ENCODE assay signal across 17 cellular contexts in the genomic region with DNA sequence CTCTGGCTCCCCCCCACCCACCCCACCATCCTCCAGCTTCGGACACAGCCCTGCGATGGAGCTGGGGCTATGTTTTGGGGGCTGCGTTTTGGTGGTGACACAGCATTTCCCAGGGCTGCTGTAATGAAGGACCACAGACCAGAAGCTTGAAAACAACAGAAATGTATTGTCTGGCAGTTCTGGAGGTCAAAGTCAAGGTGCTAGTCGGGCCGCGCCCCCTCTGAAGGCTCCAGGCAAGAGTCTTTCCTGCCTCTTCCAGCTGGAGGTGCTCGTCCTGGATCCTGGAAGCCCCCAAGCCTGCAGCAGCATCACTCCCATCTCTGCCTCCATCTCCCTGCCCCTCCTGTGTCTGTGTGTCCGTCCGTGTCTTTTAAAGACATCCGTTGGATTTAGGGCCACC. TPM values are rescaled to one million over a fixed set of nuclear protein-coding genes. Genes with fewer than 3 reads are reported as not detected.
DNase-seq lines count a peak whose midpoint lies in the region; ATAC-seq and TF ChIP-seq lines count a peak whose summit lies in the region.
"Had no signal": no experiment of that assay in that cellular context is flagged by ENCODE, and none has a peak within 500 bp of the region (broad histone marks: within the 10 kb centered on the region; RNA-seq: fewer than 3 reads in every experiment).

No MANE protein-coding gene starts in this region.

- H2BK120ac ChIP-seq in mesendoderm (ENCODE audit: low read depth, low read length): no peak overlapping the region

- H3K4me2 ChIP-seq in mesendoderm (ENCODE audit: low read length): no peak overlapping the region

- H3K79me1 ChIP-seq in mesendoderm (ENCODE audit: low read length): peaks cover 9% of the 10 kb centered on the region

- H3K27me3 ChIP-seq in mesendoderm (ENCODE audit: insufficient read depth, low read length, poor library complexity): no peaks in the 10 kb centered on the region
- no peaks in the 10 kb centered on the region for H3K27me3 ChIP-seq in upper lobe of right lung

- no peak overlapping the region for H2BK5ac ChIP-seq in mesendoderm (ENCODE audit: low read length)

- peak overlapping the region; percentile 91 for H3K27ac ChIP-seq in SK-N-MC
- no peak overlapping the region for H3K27ac ChIP-seq in mesendoderm (ENCODE audit: low read depth, low read length)
- no peak overlapping the region for H3K27ac ChIP-seq in upper lobe of right lung
- H3K27ac ChIP-seq: C4-2B had no signal

- H3K36me3 ChIP-seq in SK-N-MC (ENCODE audit: insufficient read depth, low read length) (no peaks in the 10 kb centered on the region), mesendoderm (ENCODE audit: control insufficient read depth, insufficient read depth, low read length) (no peaks in the 10 kb centered on the region), upper lobe of right lung (no peaks in the 10 kb centered on the region)

- no peak for TF ChIP-seq CTCF in upper lobe of right lung (IDR thresholded peaks at IDR 0.05)

- H3K23ac ChIP-seq in mesendoderm (ENCODE audit: low read length): no peak overlapping the region

- peaks cover 2% of the 10 kb centered on the region for H3K4me1 Mint-ChIP-seq in activated naive CD4-positive, alpha-beta T cell treated with anti-CD3 and anti-CD28 coated beads, Interleukin-2, amount 10 ng/mL, durations not matched to agents 7 days and 5 days

- H3K9ac ChIP-seq in SK-N-MC (ENCODE audit: insufficient read length) (no peak overlapping the region), mesendoderm (ENCODE audit: low read length) (no peak overlapping the region)

- no peaks in the 10 kb centered on the region for H3K9me3 Mint-ChIP-seq in activated naive CD4-positive, alpha-beta T cell treated with anti-CD3 and anti-CD28 coated beads, Interleukin-2, amount 10 ng/mL, durations not matched to agents 7 days and 5 days

- H3K27ac Mint-ChIP-seq in activated naive CD4-positive, alpha-beta T cell treated with anti-CD3 and anti-CD28 coated beads, Interleukin-2, amount 10 ng/mL, durations not matched to agents 7 days and 5 days: no peak overlapping the region

- H3K27me3 Mint-ChIP-seq in activated naive CD4-positive, alpha-beta T cell treated with anti-CD3 and anti-CD28 coated beads, Interleukin-2, amount 10 ng/mL, durations not matched to agents 7 days and 5 days: peaks cover 57% of the 10 kb centered on the region

- H3K4me3 ChIP-seq in SK-N-MC: no peak overlapping the region
- H3K4me3 ChIP-seq in mesendoderm (ENCODE audit: low read length): no peak overlapping the region
- no peak overlapping the region for H3K4me3 ChIP-seq in upper lobe of right lung
- H3K4me3 ChIP-seq: GM12878 had no signal

- no peak overlapping the region for H4K5ac ChIP-seq in mesendoderm (ENCODE audit: low read length)

- H3K56ac ChIP-seq in mesendoderm (ENCODE audit: low read length): no peak overlapping the region

- H3K79me2 ChIP-seq in mesendoderm (ENCODE audit: control insufficient read depth, insufficient read depth, low read length): no peaks in the 10 kb centered on the region

- DNase-seq in activated naive CD4-positive, alpha-beta T cell treated with anti-CD3 and anti-CD28 coated beads, Interleukin-2, amount 10 ng/mL, durations not matched to agents 7 days and 5 days: peak; percentile 16
- DNase-seq in activated naive CD4-positive, alpha-beta T cell treated with anti-CD3 and anti-CD28 coated beads, Interleukin-2, amount 50 U/mL, for 16 hours: no peak
- DNase-seq in SK-N-MC (ENCODE audit: low read depth, low spot score): no peak
- DNase-seq in mesendoderm: peak; percentile 26
- DNase-seq in upper lobe of right lung: peak; percentile 22
- DNase-seq: 8988T, GOT3, Karpas-422, MM.1S, NCI-H1105, NCI-H1694 treated with DMSO at 0.1 percent for 48 hours, NCI-H69 had no signal

- CTCF ChIA-PET in activated naive CD4-positive, alpha-beta T cell treated with anti-CD3 and anti-CD28 coated beads, Interleukin-2, amount 10 ng/mL, durations not matched to agents 7 days and 5 days (lab: Charles Lee): interaction anchor here (1.0 kb wide), 1 partner anchor 10 kb away, joined by 3 read pairs; no protein-coding TSS in a partner anchor

- no peak overlapping the region for H3K4me3 Mint-ChIP-seq in activated naive CD4-positive, alpha-beta T cell treated with anti-CD3 and anti-CD28 coated beads, Interleukin-2, amount 10 ng/mL, durations not matched to agents 7 days and 5 days

- H3K4me1 ChIP-seq in mesendoderm (ENCODE audit: control insufficient read depth, low read depth, low read length): peaks cover 3% of the 10 kb centered on the region
- H3K4me1 ChIP-seq in upper lobe of right lung: peaks cover 22% of the 10 kb centered on the region

- ATAC-seq in upper lobe of right lung (no peak), GM21367 (IDR thresholded peaks at IDR 0.05; ENCODE audit: unreplicated experiment) (no peak), GM21737 (IDR thresholded peaks at IDR 0.05; ENCODE audit: unreplicated experiment) (no peak), GM21360 (IDR thresholded peaks at IDR 0.05; ENCODE audit: unreplicated experiment) (no peak)
- ATAC-seq: GM12878 had no signal

- no peak overlapping the region for H3K4ac ChIP-seq in mesendoderm (ENCODE audit: low read depth, low read length)

- WGBS in mesendoderm (ENCODE audit: extremely low coverage, insufficient coverage, low lambda C conversion rate): no CpG with 5 or more reads among the region's 10 CpGs

- H3K18ac ChIP-seq in mesendoderm (ENCODE audit: low read length): no peak overlapping the region

- intact Hi-C loops in upper lobe of right lung (cut with DNase I): no loop called here

- H3K9me3 ChIP-seq in SK-N-MC (ENCODE audit: low read depth, low read length) (no peaks in the 10 kb centered on the region), upper lobe of right lung (no peaks in the 10 kb centered on the region)

- H3K36me3 Mint-ChIP-seq in activated naive CD4-positive, alpha-beta T cell treated with anti-CD3 and anti-CD28 coated beads, Interleukin-2, amount 10 ng/mL, durations not matched to agents 7 days and 5 days: no peaks in the 10 kb centered on the region

- H2AK5ac ChIP-seq in mesendoderm (ENCODE audit: low read length): no peak overlapping the region

- H4K8ac ChIP-seq in mesendoderm (ENCODE audit: low read depth, low read length): no peak overlapping the region

- H2BK15ac ChIP-seq in mesendoderm (replicated peaks; ENCODE audit: low read depth): no peak overlapping the region

RNA-seq across cellular contexts. Expression of a gene that starts 50.8 kb away (rescaled TPM):
- 29.6 TPM for polyA plus RNA-seq in mesendoderm (2013, experiment 1 of 2)
- 29.8 TPM for polyA plus RNA-seq in mesendoderm (2013, experiment 2 of 2)
- 21.7 TPM for total RNA-seq in upper lobe of right lung

RNA-seq across cellular contexts. Expression of a gene that starts 51.6 kb away (rescaled TPM):
- polyA plus RNA-seq in mesendoderm (2013, experiment 1 of 2): 1.8 TPM
- 1.7 TPM for polyA plus RNA-seq in mesendoderm (2013, experiment 2 of 2)
- 3.5 TPM for total RNA-seq in upper lobe of right lung

Comparison
In these comparisons a context has a peak if more than half of its experiments do, and no peak if none do; other contexts are left out.
1. DNase-seq: peak in activated naive CD4-positive, alpha-beta T cell treated with anti-CD3 and anti-CD28 coated beads, Interleukin-2, amount 10 ng/mL, durations not matched to agents 7 days and 5 days (single experiment), mesendoderm (single experiment) and upper lobe of right lung (single experiment); none in activated naive CD4-positive, alpha-beta T cell treated with anti-CD3 and anti-CD28 coated beads, Interleukin-2, amount 50 U/mL, for 16 hours (single experiment) and SK-N-MC (single experiment).